ENCODE assay signal across 8 cellular contexts in the genomic region with DNA sequence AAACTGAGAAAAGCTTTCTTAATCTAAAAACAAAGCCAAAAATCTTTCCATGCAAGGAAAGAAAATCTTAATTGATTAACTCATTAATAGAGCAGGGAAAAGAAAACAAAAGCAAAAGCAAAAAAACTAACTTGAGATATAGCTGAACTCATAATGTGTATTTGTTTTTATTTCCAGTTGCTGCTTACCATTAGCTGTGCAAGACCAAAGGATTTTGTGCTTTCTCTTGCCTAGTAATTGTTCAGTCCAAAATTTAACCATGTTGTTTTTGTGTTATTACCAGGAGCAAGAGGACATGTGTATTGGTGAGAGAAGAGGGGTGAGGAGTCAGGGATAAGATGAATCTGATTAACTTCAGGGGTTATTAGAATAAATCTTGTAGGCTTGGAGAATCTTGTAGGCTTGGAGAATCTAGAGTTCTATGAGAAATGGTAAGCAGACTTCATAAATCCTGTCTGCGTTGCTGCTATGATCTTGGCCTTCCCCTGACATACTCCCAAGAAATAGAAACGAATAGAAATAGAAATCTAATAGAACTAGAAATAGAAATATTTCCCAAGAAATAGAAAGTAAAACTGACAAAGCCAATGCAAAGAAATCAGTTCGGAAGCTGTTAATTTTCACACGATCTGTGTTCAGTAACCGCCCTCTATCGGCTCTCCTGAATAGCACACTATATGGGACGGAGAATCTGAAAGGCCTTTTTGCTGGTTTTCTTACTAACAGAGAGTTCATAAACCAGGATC.
DNase-seq lines count a peak whose midpoint lies in the region; ATAC-seq and TF ChIP-seq lines count a peak whose summit lies in the region.

No MANE protein-coding gene starts in this region.

- no peak overlapping the region for H2AFZ ChIP-seq in SU-DHL-6 (ENCODE audit: low read depth, low read length, severe bottlenecking)

- H3K36me3 ChIP-seq in KOPT-K1 (ENCODE audit: insufficient read depth, low read length) (no peaks in the 10 kb centered on the region), SU-DHL-6 (ENCODE audit: low read length) (no peaks in the 10 kb centered on the region), left lung (no peaks in the 10 kb centered on the region)

- intact Hi-C loops in left lung (cut with DNase I) = loop anchor here (10.0 kb wide), 3 partner anchors 71 to 111 kb away; partner anchors contain the start of gene TNFSF10 (in 1 of the 2)

- DNase-seq in ELF-1 (ENCODE audit: low read depth, low spot score) = peak; percentile 13
- DNase-seq in cerebellum (ENCODE audit: low spot score) = peak; percentile 4
- no peak for DNase-seq in left lung
- peak; percentile 61 for DNase-seq in stromal cell of bone marrow (ENCODE audit: low read depth)

- H3K9me3 ChIP-seq in KOPT-K1 (ENCODE audit: insufficient read depth, low read length, poor library complexity, severe bottlenecking) (peaks cover under 1% of the 10 kb centered on the region), SU-DHL-6 (ENCODE audit: insufficient read depth, low read length) (no peaks in the 10 kb centered on the region), left lung (no peaks in the 10 kb centered on the region)

- H3K27me3 ChIP-seq in SU-DHL-6 (ENCODE audit: low read length) (no peaks in the 10 kb centered on the region), left lung (no peaks in the 10 kb centered on the region)

- peak; percentile 52 for TF ChIP-seq CTCF in SU-DHL-6 (IDR thresholded peaks at IDR 0.05; ENCODE audit: insufficient read depth, low read length, poor library complexity, severe bottlenecking)
- peak; percentile 69 to 78 for TF ChIP-seq CTCF in left lung (IDR thresholded peaks at IDR 0.05)

- H3K79me2 ChIP-seq in SU-DHL-6 (ENCODE audit: insufficient read depth, low read length) = no peaks in the 10 kb centered on the region

- no peaks in the 10 kb centered on the region for H3F3A ChIP-seq in SU-DHL-6 (ENCODE audit: insufficient read depth)

- ATAC-seq in GM21447 (IDR thresholded peaks at IDR 0.05; ENCODE audit: unreplicated experiment) (peak; percentile 29), left lung (peak; percentile 91), GM19397 (IDR thresholded peaks at IDR 0.05; ENCODE audit: unreplicated experiment) (no peak)

- H3K4me1 ChIP-seq in left lung = peaks cover 10 to 50% of the 10 kb centered on the region in 2 donors

- no peak overlapping the region for H3K9ac ChIP-seq in SU-DHL-6 (ENCODE audit: low read length)

- H3K27ac ChIP-seq in KOPT-K1 (ENCODE audit: low read depth, low read length, poor library complexity, severe bottlenecking) (peak overlapping the region; percentile 96), SU-DHL-6 (ENCODE audit: low read depth, low read length) (no peak overlapping the region), left lung (peak overlapping the region; percentile 79 to 86)

- no peaks in the 10 kb centered on the region for H3K9me2 ChIP-seq in SU-DHL-6 (replicated peaks; ENCODE audit: insufficient read depth, low read length)

- H3K4me3 ChIP-seq in SU-DHL-6 (ENCODE audit: insufficient read depth, low read length, poor library complexity, severe bottlenecking) = no peak overlapping the region
- H3K4me3 ChIP-seq in left lung = peak overlapping the region; percentile 21 to 32

- H4K20me1 ChIP-seq in SU-DHL-6 (ENCODE audit: low read depth, low read length) = no peaks in the 10 kb centered on the region

- H3K4me2 ChIP-seq in SU-DHL-6 (ENCODE audit: low read depth, low read length, poor library complexity, severe bottlenecking) = no peak overlapping the region

Comparison
In these comparisons a context has a peak if more than half of its experiments do, and no peak if none do; other contexts are left out.
1. DNase-seq: peak in ELF-1 (single experiment), cerebellum (single experiment) and stromal cell of bone marrow (single experiment); none in left lung (0 of 2).